In the genomic region with DNA sequence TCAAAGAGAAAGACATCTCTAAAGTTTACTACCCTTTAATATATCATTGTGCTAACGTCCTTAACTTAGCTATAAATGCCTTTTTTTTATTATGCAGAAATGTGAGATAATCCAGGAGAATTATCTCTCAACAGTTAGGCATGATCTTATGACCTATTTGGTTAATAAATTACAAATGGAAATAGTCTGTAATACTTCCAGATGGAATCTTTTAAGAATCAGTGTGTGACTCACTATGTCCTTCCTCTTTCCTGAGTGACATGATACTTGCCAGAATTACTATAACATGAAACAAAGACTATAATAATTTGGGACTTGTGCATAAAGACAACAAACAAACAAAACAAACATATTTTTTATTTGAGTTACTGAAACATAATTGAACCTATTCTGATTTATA, we compare ENCODE assay signal across 15 cellular contexts.
"Had no signal": no experiment of that assay in that cellular context is flagged by ENCODE, and none has a peak within 500 bp of the region (broad histone marks: within the 10 kb centered on the region; RNA-seq: fewer than 3 reads in every experiment).

No MANE protein-coding gene starts in this region.

- H3K4me1 Mint-ChIP-seq: activated naive CD4-positive, alpha-beta T cell treated with anti-CD3 and anti-CD28 coated beads, Interleukin-2, amount 10 ng/mL, durations not matched to agents 7 days and 5 days; neural progenitor cell had no signal

- ATAC-seq: activated CD8-positive, alpha-beta T cell treated with anti-CD3 and anti-CD28 coated beads, Interleukin-2, amount 10 ng/mL, durations not matched to agents 7 days and 5 days; WTC11 had no signal

- H3K27me3 Mint-ChIP-seq: activated naive CD4-positive, alpha-beta T cell treated with anti-CD3 and anti-CD28 coated beads, Interleukin-2, amount 10 ng/mL, durations not matched to agents 7 days and 5 days had no signal

- H3K36me3 Mint-ChIP-seq: activated naive CD4-positive, alpha-beta T cell treated with anti-CD3 and anti-CD28 coated beads, Interleukin-2, amount 10 ng/mL, durations not matched to agents 7 days and 5 days; neural progenitor cell had no signal

- FAIRE-seq: islet of Langerhans had no signal

- H3K9me3 Mint-ChIP-seq: activated naive CD4-positive, alpha-beta T cell treated with anti-CD3 and anti-CD28 coated beads, Interleukin-2, amount 10 ng/mL, durations not matched to agents 7 days and 5 days had no signal

- H3K4me3 Mint-ChIP-seq: activated CD8-positive, alpha-beta T cell treated with anti-CD3 and anti-CD28 coated beads, Interleukin-2, amount 10 ng/mL, durations not matched to agents 7 days and 5 days; activated naive CD4-positive, alpha-beta T cell treated with anti-CD3 and anti-CD28 coated beads, Interleukin-2, amount 10 ng/mL, durations not matched to agents 7 days and 5 days; neural progenitor cell; WTC11 had no signal

- DNase-seq: activated CD4-positive, alpha-beta T cell treated with anti-CD3 and anti-CD28 coated beads for 48 hours; activated CD8-positive, alpha-beta T cell treated with anti-CD3 and anti-CD28 coated beads, Interleukin-2, amount 10 ng/mL, durations not matched to agents 7 days and 5 days; activated naive CD4-positive, alpha-beta T cell treated with anti-CD3 and anti-CD28 coated beads, Interleukin-2, amount 10 ng/mL, durations not matched to agents 7 days and 5 days; colonic mucosa; effector CD4-positive, alpha-beta T cell; erythroblast; glutamatergic neuron; left ventricle myocardium inferior; ovary; stomach; T-helper 9 cell had no signal

- H3K27ac Mint-ChIP-seq: activated CD8-positive, alpha-beta T cell treated with anti-CD3 and anti-CD28 coated beads, Interleukin-2, amount 10 ng/mL, durations not matched to agents 7 days and 5 days; activated naive CD4-positive, alpha-beta T cell treated with anti-CD3 and anti-CD28 coated beads, Interleukin-2, amount 10 ng/mL, durations not matched to agents 7 days and 5 days; activated T-helper 2 cell treated with anti-CD3 and anti-CD28 coated beads, Interferon-gamma antibody, Interleukin-2, Interleukin-4, amounts not matched to agents 10 μg/mL and 5 μg/mL and 100 μg/mL, durations not matched to agents 14 hours and 24 hours and 36 hours; neural progenitor cell; WTC11 had no signal
